ENCODE assay signal across 9 cellular contexts in the genomic region with DNA sequence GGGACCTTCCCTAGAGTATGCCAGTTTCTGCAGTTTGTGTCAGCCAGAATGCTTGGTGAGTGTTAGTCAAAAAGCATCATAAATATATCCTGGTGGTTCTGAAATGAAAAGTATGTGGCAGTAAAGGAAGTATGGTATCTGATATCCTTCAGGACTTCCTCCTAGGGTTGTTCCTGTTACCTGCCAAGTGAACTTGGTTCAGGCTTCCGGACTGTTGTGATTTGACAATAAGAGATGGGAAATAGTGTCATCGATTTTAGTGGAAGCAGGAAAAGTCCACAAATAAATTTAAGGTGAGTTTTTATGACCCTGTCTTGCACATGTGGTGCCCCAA. TPM values are rescaled to one million over a fixed set of nuclear protein-coding genes. Genes with fewer than 3 reads are reported as not detected.
DNase-seq lines count a peak whose midpoint lies in the region; ATAC-seq and TF ChIP-seq lines count a peak whose summit lies in the region.
"Had no signal": no experiment of that assay in that cellular context is flagged by ENCODE, and none has a peak within 500 bp of the region (broad histone marks: within the 10 kb centered on the region; RNA-seq: fewer than 3 reads in every experiment).

No MANE protein-coding gene starts in this region.

- H3K9ac ChIP-seq in MM.1S (ENCODE audit: low read length) = no peak overlapping the region

- no peak for TF ChIP-seq CTCF in CD4-positive, alpha-beta T cell (IDR thresholded peaks at IDR 0.05)
- TF ChIP-seq CTCF in MM.1S (IDR thresholded peaks at IDR 0.05; ENCODE audit: low read length) (no peak), osteocyte (IDR thresholded peaks at IDR 0.05) (no peak), GM13976 (IDR thresholded peaks at IDR 0.05; ENCODE audit: borderline replicate concordance, control extremely low read depth, extremely low read depth, insufficient read depth, missing control alignments) (no peak)

- no peaks in the 10 kb centered on the region for H3K9me3 ChIP-seq in CD4-positive, alpha-beta T cell (ENCODE audit: control insufficient read depth, low read length)
- no peaks in the 10 kb centered on the region for H3K9me3 ChIP-seq in MM.1S (replicated peaks; ENCODE audit: insufficient read depth, low read length)

- peak overlapping the region; percentile 96; the same call in 1 of the 2 replicates for H3K4me2 ChIP-seq in MM.1S (ENCODE audit: low read depth, low read length)

- no peak overlapping the region for H3K27ac Mint-ChIP-seq in CD4-positive, alpha-beta T cell
- H3K27ac Mint-ChIP-seq in osteocyte (ENCODE audit: unreplicated experiment) = peak overlapping the region; percentile 93

- peak overlapping the region; percentile 81 for H3K4me3 Mint-ChIP-seq in CD4-positive, alpha-beta T cell
- H3K4me3 Mint-ChIP-seq in osteocyte (ENCODE audit: unreplicated experiment) = peak overlapping the region; percentile 92

- no peaks in the 10 kb centered on the region for H3K36me3 Mint-ChIP-seq in CD4-positive, alpha-beta T cell (ENCODE audit: low read depth)
- no peaks in the 10 kb centered on the region for H3K36me3 Mint-ChIP-seq in osteocyte (ENCODE audit: unreplicated experiment)

- no peaks in the 10 kb centered on the region for H3K9me3 Mint-ChIP-seq in CD4-positive, alpha-beta T cell
- H3K9me3 Mint-ChIP-seq in osteocyte (ENCODE audit: unreplicated experiment) = no peaks in the 10 kb centered on the region

- no peak overlapping the region for H3K4me3 ChIP-seq in MM.1S (ENCODE audit: low read length)
- H3K4me3 ChIP-seq: K562 had no signal

- peaks cover 68% of the 10 kb centered on the region for H3K27me3 Mint-ChIP-seq in CD4-positive, alpha-beta T cell
- no peaks in the 10 kb centered on the region for H3K27me3 Mint-ChIP-seq in osteocyte (ENCODE audit: unreplicated experiment)

- H3F3A ChIP-seq in MM.1S (ENCODE audit: insufficient read depth, low read length) = peaks cover 3% of the 10 kb centered on the region; the same call in 1 of the 2 replicates

- no peak for ATAC-seq in CD4-positive, alpha-beta T cell (ENCODE audit: poor library complexity)
- ATAC-seq: K562 had no signal

- CTCF ChIA-PET in CD4-positive, alpha-beta T cell (lab: Charles Lee) = no interaction called here

- peaks cover 16% of the 10 kb centered on the region for H3K4me1 Mint-ChIP-seq in CD4-positive, alpha-beta T cell (ENCODE audit: low read depth)
- H3K4me1 Mint-ChIP-seq in osteocyte (ENCODE audit: unreplicated experiment) = peaks cover 64% of the 10 kb centered on the region

- POLR2A ChIA-PET in CD4-positive, alpha-beta T cell (lab: Charles Lee) = no interaction called here

- H3K27ac ChIP-seq in CD4-positive, alpha-beta T cell (ENCODE audit: low read depth, low read length) = no peak overlapping the region
- H3K27ac ChIP-seq in MM.1S (ENCODE audit: low read length) (no peak overlapping the region), epithelial cell of prostate (peak overlapping the region; percentile 84)

- no peaks in the 10 kb centered on the region for H3K9me2 ChIP-seq in MM.1S (replicated peaks; ENCODE audit: insufficient read depth, low read length)

- no peaks in the 10 kb centered on the region for H3K36me3 ChIP-seq in MM.1S (replicated peaks; ENCODE audit: insufficient read depth, low read length)

- no peak overlapping the region for H2AFZ ChIP-seq in MM.1S (ENCODE audit: low read length)

- H3K27me3 ChIP-seq in CD4-positive, alpha-beta T cell (ENCODE audit: control insufficient read depth, insufficient read depth, low read length) = peaks cover 44% of the 10 kb centered on the region
- 0 out of 2 replicates have a peak, but pooled peaks cover 4% of the 10 kb centered on the region for H3K27me3 ChIP-seq in MM.1S (replicated peaks; ENCODE audit: insufficient read depth, low read length)

- in situ Hi-C loops in GM13976 (cut with MboI; ENCODE audit: low sequenced_read_pairs, unreplicated experiment) = no loop called here

- no peak for DNase-seq in CD4-positive, alpha-beta T cell
- DNase-seq in MM.1S = no peak
- no peak for DNase-seq in epithelial cell of prostate (ENCODE audit: low read depth, low spot score)
- no peak for DNase-seq in osteocyte (ENCODE audit: extremely low spot score, unreplicated experiment)
- no peak for DNase-seq in NCI-H526 (lab: John Stamatoyannopoulos, UW)
- DNase-seq in GM19238 (ENCODE audit: insufficient read length, low spot score) = no peak
- no peak for DNase-seq in GM13976 (ENCODE audit: low spot score)
- DNase-seq in kidney tubule cell (ENCODE audit: low spot score) = no peak

- no peaks in the 10 kb centered on the region for H3K79me2 ChIP-seq in MM.1S (ENCODE audit: low read length)

- intact Hi-C loops in CD4-positive, alpha-beta T cell (cut with DNase I, micrococcal nuclease) = no loop called here

- no peaks in the 10 kb centered on the region; the same call in 1 of the 2 replicates for H3K4me1 ChIP-seq in MM.1S (ENCODE audit: low read length)

- H4K20me1 ChIP-seq in MM.1S (ENCODE audit: insufficient read depth, low read length) = no peaks in the 10 kb centered on the region

RNA-seq across cellular contexts. Expression of a gene that starts 2.0 kb away (rescaled TPM):
- under 1 TPM; 0.41 to 0.47 TPM for total RNA-seq in CD4-positive, alpha-beta T cell
- 36.9 and 37.0 TPM in 2 replicates for total RNA-seq in osteocyte

Comparison
In these comparisons a context has a peak if more than half of its experiments do, and no peak if none do; other contexts are left out.
1. RNA of a gene that starts 2.0 kb away (total RNA-seq): 36.9 to 37.0 TPM in osteocyte; 0.41 to 0.47 TPM in CD4-positive, alpha-beta T cell; every median in the first group is over 10 times any median in the second.